In genomic region chr1:71640131-71640530, GRCh38 we compare ENCODE assay signal across 14 cellular contexts.
"Had no signal": no experiment of that assay in that cellular context is flagged by ENCODE, and none has a peak within 500 bp of the region (broad histone marks: within the 10 kb centered on the region; RNA-seq: fewer than 3 reads in every experiment).

No MANE protein-coding gene starts in this region.

- ATAC-seq: activated CD4-positive, CD25-positive, alpha-beta regulatory T cell treated with anti-CD3 and anti-CD28 coated beads, Interleukin-2, amount 50 U/mL, for 24 hours; body of pancreas; mucosa of descending colon; natural killer cell treated with Interleukin-12 subunit alpha and Interleukin-12 subunit beta and Interleukin-15 and Interleukin-18, amount 100 ng/mL, for 72 hours; stimulated activated naive CD8-positive, alpha-beta T cell treated with anti-CD3 and anti-CD28 coated beads, Interleukin-15, amount 100 ng/mL, for 72 hours had no signal

- H3K27ac ChIP-seq: body of pancreas, prostate gland had no signal

- H3K27me3 ChIP-seq: body of pancreas had no signal

- H3K27me3 Mint-ChIP-seq: activated naive CD4-positive, alpha-beta T cell treated with anti-CD3 and anti-CD28 coated beads, Interleukin-2, amount 50 U/mL, for 24 hours; natural killer cell treated with Interleukin-12 subunit alpha and Interleukin-12 subunit beta and Interleukin-15 and Interleukin-18, amount 100 ng/mL, for 72 hours; stimulated activated naive CD8-positive, alpha-beta T cell treated with anti-CD3 and anti-CD28 coated beads, Interleukin-15, amount 100 ng/mL, for 72 hours had no signal

- H3K36me3 Mint-ChIP-seq: activated naive CD4-positive, alpha-beta T cell treated with anti-CD3 and anti-CD28 coated beads, Interleukin-2, amount 50 U/mL, for 24 hours had no signal

- H3K9me3 ChIP-seq: body of pancreas, mucosa of descending colon, prostate gland had no signal

- H3K36me3 ChIP-seq: prostate gland had no signal

- H3K4me1 ChIP-seq: body of pancreas, prostate gland had no signal

- H3K4me3 Mint-ChIP-seq: activated naive CD4-positive, alpha-beta T cell treated with anti-CD3 and anti-CD28 coated beads, Interleukin-2, amount 50 U/mL, for 24 hours; natural killer cell treated with Interleukin-12 subunit alpha and Interleukin-12 subunit beta and Interleukin-15 and Interleukin-18, amount 100 ng/mL, for 72 hours; stimulated activated naive CD8-positive, alpha-beta T cell treated with anti-CD3 and anti-CD28 coated beads, Interleukin-15, amount 100 ng/mL, for 72 hours had no signal

- H3K27ac Mint-ChIP-seq: activated naive CD4-positive, alpha-beta T cell treated with anti-CD3 and anti-CD28 coated beads, Interleukin-2, amount 50 U/mL, for 24 hours; natural killer cell treated with Interleukin-12 subunit alpha and Interleukin-12 subunit beta and Interleukin-15 and Interleukin-18, amount 100 ng/mL, for 72 hours; stimulated activated naive CD8-positive, alpha-beta T cell treated with anti-CD3 and anti-CD28 coated beads, Interleukin-15, amount 100 ng/mL, for 72 hours had no signal

- DNase-seq: activated effector memory CD4-positive, alpha-beta T cell treated with Interleukin-2 at 50 U/mL for 16 hours; activated T-cell treated with anti-CD3 and anti-CD28 coated beads, Interleukin-2, amount 50 U/mL, for 1 hour; amniotic stem cell; body of pancreas; dermis blood vessel endothelial cell; mucosa of descending colon; occipital lobe; stimulated activated CD4-positive, alpha-beta T cell treated with anti-CD3 and anti-CD28 coated beads, Interleukin-4, amount 100 ng/mL, for 4 hours; stimulated activated naive CD8-positive, alpha-beta T cell treated with anti-CD3 and anti-CD28 coated beads, Interleukin-15, amount 100 ng/mL, for 72 hours had no signal

- H3K4me1 Mint-ChIP-seq: activated naive CD4-positive, alpha-beta T cell treated with anti-CD3 and anti-CD28 coated beads, Interleukin-2, amount 50 U/mL, for 24 hours; stimulated activated naive CD8-positive, alpha-beta T cell treated with anti-CD3 and anti-CD28 coated beads, Interleukin-15, amount 100 ng/mL, for 72 hours had no signal

- H3K4me3 ChIP-seq: body of pancreas, lung, mucosa of descending colon, prostate gland had no signal
